Comparison of ENCODE assay signal across 8 cellular contexts in genomic region chr20:33994624-33994913, GRCh38. TPM values are rescaled to one million over a fixed set of nuclear protein-coding genes. Genes with fewer than 3 reads are reported as not detected.
A peak's percentile ranks its signal among the peaks of the same experiment; 100 is the strongest.
DNase-seq lines count a peak whose midpoint lies in the region; ATAC-seq and TF ChIP-seq lines count a peak whose summit lies in the region.

No MANE protein-coding gene starts in this region.

- peak overlapping the region; percentile 98 for H3K4me3 Mint-ChIP-seq in CD8-positive, alpha-beta T cell
- peak overlapping the region; percentile 97 for H3K4me3 Mint-ChIP-seq in osteocyte (ENCODE audit: unreplicated experiment)

- intact Hi-C loops in CD8-positive, alpha-beta T cell (cut with DNase I, micrococcal nuclease) = loop anchor here (1.0 to 10.0 kb wide), 11 partner anchors 63 to 1778 kb away; partner anchors contain the start of genes ACTL10 (in 1 of the 2), AHCY (in 1 of the 2), C20orf144 (in 1 of the 2) and MAPRE1 (in 1 of the 2)
- intact Hi-C loops in PC-9 (cut with micrococcal nuclease; ENCODE audit: unreplicated experiment) = loop anchor here (2.0 to 10.0 kb wide), 2 partner anchors 74 to 330 kb away; partner anchors contain the start of genes ACTL10 and C20orf144

- no peaks in the 10 kb centered on the region for H3K9me3 ChIP-seq in CD8-positive, alpha-beta T cell (ENCODE audit: low read length)
- no peaks in the 10 kb centered on the region for H3K9me3 ChIP-seq in PC-9 (ENCODE audit: insufficient read depth, low read depth)

- H3K4me1 Mint-ChIP-seq in CD8-positive, alpha-beta T cell (ENCODE audit: low read depth) = peaks cover 73% of the 10 kb centered on the region
- H3K4me1 Mint-ChIP-seq in osteocyte (ENCODE audit: unreplicated experiment) = peaks cover 47% of the 10 kb centered on the region

- H3K4me3 ChIP-seq in CD8-positive, alpha-beta T cell (ENCODE audit: low read depth, low read length) = peak overlapping the region; percentile 97
- peak overlapping the region; percentile 92 for H3K4me3 ChIP-seq in PC-9
- peak overlapping the region; percentile 60 for H3K4me3 ChIP-seq in epithelial cell of esophagus (ENCODE audit: low read length)

- ATAC-seq in CD8-positive, alpha-beta T cell = no peak

- H3K27ac ChIP-seq in CD8-positive, alpha-beta T cell (ENCODE audit: low read depth, low read length) = peak overlapping the region; percentile 86
- peak overlapping the region; percentile 82 for H3K27ac ChIP-seq in PC-9

- H4K20me1 ChIP-seq in PC-9 (ENCODE audit: insufficient read depth) = peaks cover 49% of the 10 kb centered on the region

- DNase-seq in CD8-positive, alpha-beta T cell = no peak
- no peak for DNase-seq in PC-9
- DNase-seq in epithelial cell of esophagus (ENCODE audit: low read depth) = no peak
- no peak for DNase-seq in osteocyte (ENCODE audit: extremely low spot score, unreplicated experiment)
- no peak for DNase-seq in NCI-H2196 (lab: John Stamatoyannopoulos, UW; ENCODE audit: unreplicated experiment)
- no peak for DNase-seq in amygdala (lab: John Stamatoyannopoulos, UW)
- DNase-seq in GOT3 (lab: John Stamatoyannopoulos, UW) = no peak
- no peak for DNase-seq in activated CD4-positive, alpha-beta T cell treated with anti-CD3 and anti-CD28 coated beads, Interleukin-2, amount 50 U/mL, for 4 hours

- POLR2A ChIA-PET in CD8-positive, alpha-beta T cell (lab: Charles Lee) = interaction anchor here (1.0 to 3.6 kb wide), 5 partner anchors 10 to 1959 kb away, joined by 3 to 31 read pairs (median 9); partner anchors contain the start of genes EIF2S2 and SCAND1
- POLR2A ChIA-PET in PC-9 (lab: Charles Lee; ENCODE audit: unreplicated experiment) = interaction anchor here (0.6 to 0.9 kb wide), 2 partner anchors 556 to 713 kb away, joined by 4 to 6 read pairs; no protein-coding TSS in a partner anchor

- H3K4me2 ChIP-seq in PC-9 = peak overlapping the region; percentile 95

- H3K9me2 ChIP-seq in PC-9 (ENCODE audit: insufficient read depth) = no peaks in the 10 kb centered on the region

- peak overlapping the region; percentile 95 for H3K27ac Mint-ChIP-seq in CD8-positive, alpha-beta T cell
- peak overlapping the region; percentile 96 for H3K27ac Mint-ChIP-seq in osteocyte (ENCODE audit: unreplicated experiment)

- H3K79me2 ChIP-seq in PC-9 (ENCODE audit: low read depth) = peaks cover 77% of the 10 kb centered on the region

- H3K36me3 ChIP-seq in CD8-positive, alpha-beta T cell (ENCODE audit: insufficient read depth, low read length) = no peaks in the 10 kb centered on the region
- no peaks in the 10 kb centered on the region for H3K36me3 ChIP-seq in PC-9 (ENCODE audit: low read depth)

- H3K27me3 ChIP-seq in CD8-positive, alpha-beta T cell (ENCODE audit: insufficient read depth, low read length) = no peaks in the 10 kb centered on the region
- H3K27me3 ChIP-seq in PC-9 (ENCODE audit: insufficient read depth, low read depth) = no peaks in the 10 kb centered on the region

- CTCF ChIA-PET in CD8-positive, alpha-beta T cell (lab: Charles Lee) = no interaction called here
- CTCF ChIA-PET in PC-9 (lab: Charles Lee) = no interaction called here

- no peaks in the 10 kb centered on the region for H3K9me3 Mint-ChIP-seq in CD8-positive, alpha-beta T cell
- no peaks in the 10 kb centered on the region for H3K9me3 Mint-ChIP-seq in osteocyte (ENCODE audit: unreplicated experiment)

- no peaks in the 10 kb centered on the region for H3K27me3 Mint-ChIP-seq in CD8-positive, alpha-beta T cell (ENCODE audit: low read depth)
- no peaks in the 10 kb centered on the region for H3K27me3 Mint-ChIP-seq in osteocyte (ENCODE audit: unreplicated experiment)

- no TSS peak for BruUV-seq in PC-9 (replicated peaks; lab: Mats Ljungman, UMichigan)

- peaks cover 54% of the 10 kb centered on the region for H3K4me1 ChIP-seq in CD8-positive, alpha-beta T cell (ENCODE audit: insufficient read depth, low read length)
- peaks cover 28% of the 10 kb centered on the region for H3K4me1 ChIP-seq in PC-9 (replicated peaks; ENCODE audit: insufficient read depth)

- peaks cover 25% of the 10 kb centered on the region for H3K36me3 Mint-ChIP-seq in CD8-positive, alpha-beta T cell
- peaks cover 3% of the 10 kb centered on the region for H3K36me3 Mint-ChIP-seq in osteocyte (ENCODE audit: unreplicated experiment)

- peaks cover 10% of the 10 kb centered on the region; the same call in 1 of the 2 replicates for H3F3A ChIP-seq in PC-9 (ENCODE audit: insufficient read depth, low read depth)

- H2AFZ ChIP-seq in PC-9 = peak overlapping the region; percentile 81

- TF ChIP-seq CTCF in CD8-positive, alpha-beta T cell (IDR thresholded peaks at IDR 0.05) = no peak
- TF ChIP-seq CTCF in PC-9 (conservative IDR thresholded peaks at IDR 0.05) (no peak), epithelial cell of esophagus (IDR thresholded peaks at IDR 0.05; ENCODE audit: insufficient read depth, low read depth, low read length, missing control alignments) (no peak), osteocyte (IDR thresholded peaks at IDR 0.05) (no peak)

RNA-seq across cellular contexts. Expression of gene RALY, which starts 0.9 kb away (rescaled TPM):
- 100 to 1,000 TPM; 110 to 113 TPM for total RNA-seq in CD8-positive, alpha-beta T cell
- total RNA-seq in PC-9 (2021) (214 and 219 TPM in 2 replicates), osteocyte (132 and 134 TPM in 2 replicates)
